Comparison of ENCODE assay signal across 19 cellular contexts in genomic region chr9:112831969-112832368, GRCh38. TPM values are rescaled to one million over a fixed set of nuclear protein-coding genes. Genes with fewer than 3 reads are reported as not detected.
DNase-seq lines count a peak whose midpoint lies in the region; ATAC-seq, FAIRE-seq and TF ChIP-seq lines count a peak whose summit lies in the region.
"Had no signal": no experiment of that assay in that cellular context is flagged by ENCODE, and none has a peak within 500 bp of the region (broad histone marks: within the 10 kb centered on the region; RNA-seq: fewer than 3 reads in every experiment).

No MANE protein-coding gene starts in this region.

- H3K4me1 ChIP-seq in liver (ENCODE audit: control insufficient read depth in 4 of 4, insufficient read depth in 4 of 4, low read length in 3 of 4) (peaks cover 3 to 27% (median 13%) of the 10 kb centered on the region in 4 donors), HepG2 (ENCODE audit: insufficient read depth, low read length) (peaks cover 15% of the 10 kb centered on the region), colonic mucosa (peaks cover 7% of the 10 kb centered on the region), lower lobe of right lung (peaks cover 22% of the 10 kb centered on the region), upper lobe of right lung (peaks cover 20% of the 10 kb centered on the region)

- TF ChIP-seq POLR2A in HepG2 (IDR thresholded peaks at IDR 0.05; ENCODE audit: insufficient read depth in 1 of 2, low read depth in 2 of 2, low read length in 2 of 2): no peak

- H3K9me3 ChIP-seq in liver (ENCODE audit: control insufficient read depth in 4 of 4, low read length in 3 of 4): no peaks in the 10 kb centered on the region
- H3K9me3 ChIP-seq in HepG2 (ENCODE audit: low read length): no peaks in the 10 kb centered on the region
- H3K9me3 ChIP-seq in colonic mucosa: no peaks in the 10 kb centered on the region
- H3K9me3 ChIP-seq in lower lobe of right lung: no peaks in the 10 kb centered on the region
- no peaks in the 10 kb centered on the region for H3K9me3 ChIP-seq in upper lobe of right lung
- H3K9me3 ChIP-seq: Peyer's patch had no signal

- no peak for FAIRE-seq in HepG2 (lab: Jason Lieb, UNC)
- FAIRE-seq: GM12892, GM19239 had no signal

- peak overlapping the region; percentile 11 to 13 for H3K27ac ChIP-seq in liver (ENCODE audit: low read depth in 1 of 2, low read length in 2 of 2)
- H3K27ac ChIP-seq in HepG2 (ENCODE audit: extremely low read length, insufficient read depth, low read length): no peak overlapping the region
- H3K27ac ChIP-seq in colonic mucosa: peak overlapping the region; percentile 87
- H3K27ac ChIP-seq in lower lobe of right lung: peak overlapping the region; percentile 68
- H3K27ac ChIP-seq in upper lobe of right lung: peak overlapping the region; percentile 69

- H2AFZ ChIP-seq in HepG2 (ENCODE audit: low read length): no peak overlapping the region

- in situ Hi-C loops in HepG2 (cut with HindIII; ENCODE audit: extremely low pct_ligation_motif_present, low pct_unique_long_range_greater_than_20kb): no loop called here

- H3K27me3 ChIP-seq in liver (ENCODE audit: control insufficient read depth in 4 of 4, insufficient read depth in 4 of 4, low read length in 3 of 4) (no peaks in the 10 kb centered on the region), HepG2 (ENCODE audit: control insufficient read depth in 1 of 2, insufficient read depth in 2 of 2, low read length in 2 of 2) (no peaks in the 10 kb centered on the region), colonic mucosa (no peaks in the 10 kb centered on the region), lower lobe of right lung (ENCODE audit: low read depth) (no peaks in the 10 kb centered on the region), upper lobe of right lung (no peaks in the 10 kb centered on the region)
- H3K27me3 ChIP-seq: Peyer's patch had no signal

- no peak overlapping the region for H3K9ac ChIP-seq in liver (ENCODE audit: low read depth in 1 of 2, low read length in 2 of 2)
- H3K9ac ChIP-seq in HepG2 (ENCODE audit: insufficient read depth, low read depth, low read length): no peak overlapping the region
- H3K9ac ChIP-seq in colonic mucosa (ENCODE audit: low read depth in 2 of 2, low read length in 2 of 2): peak overlapping the region in 1 of 2 donors; percentile 66

- peak; percentile 1 for TF ChIP-seq CTCF in liver (IDR thresholded peaks at IDR 0.05; ENCODE audit: low read depth, low read length, missing input control)
- no peak for TF ChIP-seq CTCF in HepG2 (CRISPR knock-in tag; IDR thresholded peaks at IDR 0.05)
- no peak for TF ChIP-seq CTCF in colonic mucosa (IDR thresholded peaks at IDR 0.05)
- no peak for TF ChIP-seq CTCF in lower lobe of right lung (IDR thresholded peaks at IDR 0.05)
- no peak for TF ChIP-seq CTCF in upper lobe of right lung (IDR thresholded peaks at IDR 0.05)
- no peak for TF ChIP-seq CTCF in foreskin fibroblast (IDR thresholded peaks at IDR 0.05; ENCODE audit: low read depth, low read length)

- BruUV-seq in HepG2 (replicated peaks; lab: Mats Ljungman, UMichigan): no TSS peak

- TF ChIP-seq RAD21 in liver (IDR thresholded peaks at IDR 0.05): no peak
- TF ChIP-seq RAD21 in HepG2 (CRISPR knock-in tag; IDR thresholded peaks at IDR 0.05): no peak

- no peak for TF ChIP-seq EP300 in HepG2 (IDR thresholded peaks at IDR 0.05; ENCODE audit: low read depth in 2 of 2, low read length in 2 of 2)
- TF ChIP-seq EP300 in HepG2 (CRISPR knock-in tag; IDR thresholded peaks at IDR 0.05; ENCODE audit: borderline replicate concordance): no peak

- H3K4me2 ChIP-seq in HepG2 (ENCODE audit: low read depth, low read length): no peak overlapping the region

- CTCF ChIA-PET in HepG2 (lab: Yijun Ruan, JAX; ENCODE audit: low intra/inter-chr PET ratio, low total read pairs): no interaction called here

- H3K36me3 ChIP-seq in liver (ENCODE audit: control insufficient read depth in 4 of 4, insufficient read depth in 3 of 4, low read depth in 1 of 4, low read length in 3 of 4) (no peaks in the 10 kb centered on the region), HepG2 (replicated peaks in 1 of 2; ENCODE audit: control insufficient read depth in 1 of 2, insufficient read depth in 2 of 2, low read length in 2 of 2) (peaks cover 2 to 14% of the 10 kb centered on the region in 2 experiments; a peak in 2 of 5 replicates), colonic mucosa (no peaks in the 10 kb centered on the region), lower lobe of right lung (peaks cover 11% of the 10 kb centered on the region), upper lobe of right lung (peaks cover 15% of the 10 kb centered on the region)

- DNase-seq in HepG2 (ENCODE audit: low spot score) (no peak), colonic mucosa (no peak), lower lobe of right lung (no peak), upper lobe of right lung (no peak), NCI-H146 (lab: John Stamatoyannopoulos, UW) (no peak), foreskin fibroblast (no peak), hypothalamus (lab: John Stamatoyannopoulos, UW) (no peak)
- DNase-seq: CD8-positive, alpha-beta memory T cell; DND-41; GDM1; NCI-H1048; NCI-H2227 treated with DMSO at 0.1 percent for 48 hours; Peyer's patch; SHP77 treated with DMSO at 0.1 percent for 48 hours had no signal

- ATAC-seq in HepG2 (no peak), lower lobe of right lung (peak in 1 of 2 donors; percentile 15), upper lobe of right lung (no peak)

- no peak overlapping the region for H3K4me3 ChIP-seq in liver (ENCODE audit: low read depth in 1 of 3, low read length in 3 of 3)
- H3K4me3 ChIP-seq in HepG2 (replicated peaks in 1 of 3; ENCODE audit: insufficient read depth in 1 of 3, low read depth in 2 of 3, low read length in 3 of 3): no peak overlapping the region
- H3K4me3 ChIP-seq in colonic mucosa: no peak overlapping the region
- H3K4me3 ChIP-seq in lower lobe of right lung: no peak overlapping the region
- H3K4me3 ChIP-seq in upper lobe of right lung: no peak overlapping the region
- H3K4me3 ChIP-seq in foreskin fibroblast (ENCODE audit: low read depth in 1 of 2, low read length in 2 of 2): no peak overlapping the region
- H3K4me3 ChIP-seq: Peyer's patch had no signal

- POLR2A ChIA-PET in HepG2 (lab: Yijun Ruan, JAX): no interaction called here

- WGBS in liver: 38% methylated on average over 3 of the region's 3 CpGs
- WGBS in HepG2 (ENCODE audit: low lambda C conversion rate): 93% methylated on average over 3 of the region's 3 CpGs

- intact Hi-C loops in HepG2 (cut with micrococcal nuclease; ENCODE audit: unreplicated experiment) (no loop called here), colonic mucosa (cut with DNase I) (no loop called here), lower lobe of right lung (cut with DNase I) (loop anchor here (10.0 kb wide), 1 partner anchor 77 kb away; the partner anchor contains the start of gene SNX30), upper lobe of right lung (cut with DNase I) (no loop called here)

- H3K79me2 ChIP-seq in HepG2 (ENCODE audit: insufficient read depth, low read length): no peaks in the 10 kb centered on the region

- no peaks in the 10 kb centered on the region for H4K20me1 ChIP-seq in HepG2 (ENCODE audit: insufficient read depth, low read length)

TF ChIP-seq in liver, 16 proteins besides CTCF, POLR2A, EP300 and RAD21 (continues in another document):
- TF ChIP-seq GABPA (IDR thresholded peaks at IDR 0.05 in 1 of 2, conservative IDR thresholded peaks at IDR 0.05 in 1 of 2) (no peak), TAF1 (conservative IDR thresholded peaks at IDR 0.05) (no peak), MAX (IDR thresholded peaks at IDR 0.05) (no peak)

TF ChIP-seq in HepG2, 621 proteins besides CTCF, POLR2A, EP300 and RAD21 (continues in another document):
- TF ChIP-seq MLLT10 (CRISPR knock-in tag; IDR thresholded peaks at IDR 0.05): no peak
- TF ChIP-seq ZNF335 (CRISPR knock-in tag; IDR thresholded peaks at IDR 0.05): no peak
- no peak for TF ChIP-seq HNRNPUL1 (IDR thresholded peaks at IDR 0.05; ENCODE audit: low read depth, low read length)
- TF ChIP-seq ZNF44 (CRISPR knock-in tag; IDR thresholded peaks at IDR 0.05): no peak
- TF ChIP-seq CENPBD1 (CRISPR knock-in tag; IDR thresholded peaks at IDR 0.05; ENCODE audit: borderline replicate concordance, low read depth): no peak
- TF ChIP-seq ETV5 (CRISPR knock-in tag; IDR thresholded peaks at IDR 0.05; ENCODE audit: borderline replicate concordance): no peak
- no peak for TF ChIP-seq JARID2 (CRISPR knock-in tag; IDR thresholded peaks at IDR 0.05; ENCODE audit: insufficient replicate concordance)
- TF ChIP-seq ZNF891 (CRISPR knock-in tag; IDR thresholded peaks at IDR 0.05): no peak
- TF ChIP-seq AHR (CRISPR knock-in tag; IDR thresholded peaks at IDR 0.05): no peak
- no peak for TF ChIP-seq SALL2 (CRISPR knock-in tag; IDR thresholded peaks at IDR 0.05)

RNA-seq across cellular contexts. Expression of gene SLC46A2, which starts 58.7 kb away (rescaled TPM):
- total RNA-seq in liver (under 1 TPM in 1 of 2 donors, not detected in 1; 0.17 TPM), HepG2 (2016; rRNA removed; fragmentation: Illumina TruSeq; extraction: Trizol) (not detected in 2 replicates), colonic mucosa (not detected), lower lobe of right lung (13.7 TPM), upper lobe of right lung (17.0 TPM)
- polyA plus RNA-seq in liver (under 1 TPM; 0.01 to 0.07 TPM), HepG2 (2011; rRNA removed) (not detected in 2 replicates)
- total RNA-seq in HepG2 (2016; cell fraction: cytosol; rRNA removed; fragmentation: Illumina TruSeq; extraction: Trizol; ENCODE audit: low read depth): not detected in 2 replicates
- total RNA-seq in HepG2 (2016; cell fraction: insoluble cytoplasmic fraction; rRNA removed; fragmentation: Illumina TruSeq; extraction: Trizol): not detected in 2 replicates
- total RNA-seq in HepG2 (2016; cell fraction: membrane; rRNA removed; fragmentation: Illumina TruSeq; extraction: Trizol): not detected in 2 replicates
- not detected in 2 replicates for total RNA-seq in HepG2 (2016; cell fraction: nucleus; rRNA removed; fragmentation: Illumina TruSeq; extraction: Trizol)
- polyA plus RNA-seq in HepG2 (2011; cell fraction: cytosol; rRNA removed): not detected in 2 replicates
- polyA plus RNA-seq in HepG2 (2011; cell fraction: nucleus; rRNA removed): not detected in 2 replicates
- not detected in 2 replicates for polyA plus RNA-seq in HepG2 (2012)
- polyA plus RNA-seq in HepG2 (2016; cell fraction: cytosol; fragmentation: Illumina TruSeq; extraction: Trizol; ENCODE audit: low read depth): not detected in 2 replicates
- polyA plus RNA-seq in HepG2 (2016; cell fraction: insoluble cytoplasmic fraction; fragmentation: Illumina TruSeq; extraction: Trizol; ENCODE audit: low read depth): not detected in 2 replicates
- not detected in 2 replicates for polyA plus RNA-seq in HepG2 (2016; cell fraction: membrane; fragmentation: Illumina TruSeq; extraction: Trizol; ENCODE audit: low read depth)
- not detected in 2 replicates for polyA plus RNA-seq in HepG2 (2016; cell fraction: nucleus; fragmentation: Illumina TruSeq; extraction: Trizol; ENCODE audit: insufficient read depth, low read depth)
- polyA minus RNA-seq in HepG2 (2011; rRNA and poly(A)+ RNA removed; ENCODE audit: low replicate concordance): not detected in 2 replicates
- polyA minus RNA-seq in HepG2 (2011; cell fraction: cytosol; rRNA and poly(A)+ RNA removed): not detected in 2 replicates
- polyA minus RNA-seq in HepG2 (2011; cell fraction: nucleus; rRNA and poly(A)+ RNA removed): not detected in 2 replicates
- total RNA-seq: B cell; CD8-positive, alpha-beta memory T cell; HT1080; Peyer's patch had no signal
- polyA plus RNA-seq: CD8-positive, alpha-beta memory T cell had no signal

Comparison
In these comparisons a context has a peak if more than half of its experiments do, and no peak if none do; other contexts are left out.
1. RNA of gene SLC46A2, which starts 58.7 kb away (total RNA-seq): 17.0 TPM in upper lobe of right lung (single experiment) and 13.7 TPM in lower lobe of right lung (single experiment); 0.17 TPM in liver, not detected in colonic mucosa and not detected in HepG2; every median in the first group is over 10 times any median in the second.